13 cellular contexts compared by ENCODE assay signal in genomic region chr14:73764406-73764805, GRCh38. TPM values are rescaled to one million over a fixed set of nuclear protein-coding genes. Genes with fewer than 3 reads are reported as not detected.
DNase-seq lines count a peak whose midpoint lies in the region; ATAC-seq and TF ChIP-seq lines count a peak whose summit lies in the region.
"Had no signal": no experiment of that assay in that cellular context is flagged by ENCODE, and none has a peak within 500 bp of the region (broad histone marks: within the 10 kb centered on the region; RNA-seq: fewer than 3 reads in every experiment).

No MANE protein-coding gene starts in this region.

- H3K4me1 ChIP-seq in BLaER1 = peaks cover 92% of the 10 kb centered on the region
- peaks cover 78% of the 10 kb centered on the region for H3K4me1 ChIP-seq in OCI-LY1 (ENCODE audit: insufficient read depth, low read length, severe bottlenecking)
- peaks cover 45 to 92% (median 67%) of the 10 kb centered on the region in 3 donors for H3K4me1 ChIP-seq in esophagus squamous epithelium
- peaks cover 65% of the 10 kb centered on the region for H3K4me1 ChIP-seq in parathyroid adenoma
- H3K4me1 ChIP-seq in osteoblast (ENCODE audit: insufficient read depth, low read length) = peaks cover 16% of the 10 kb centered on the region

- ATAC-seq in GM21717 (IDR thresholded peaks at IDR 0.05; ENCODE audit: unreplicated experiment) (no peak), GM18873 (IDR thresholded peaks at IDR 0.05; ENCODE audit: low FRiP score, unreplicated experiment) (no peak)
- ATAC-seq: SK-N-SH treated with all-trans-retinoic acid at 6 μM for 48 hours had no signal

- no peaks in the 10 kb centered on the region for H3K9me2 ChIP-seq in OCI-LY1 (ENCODE audit: low read depth, low read length)

- no peak overlapping the region for H3K4me3 ChIP-seq in BLaER1
- no peak overlapping the region for H3K4me3 ChIP-seq in OCI-LY1 (ENCODE audit: low read depth, low read length, poor library complexity, severe bottlenecking)
- no peak overlapping the region for H3K4me3 ChIP-seq in esophagus squamous epithelium
- no peak overlapping the region for H3K4me3 ChIP-seq in parathyroid adenoma (ENCODE audit: low read depth, low read length)
- no peak overlapping the region for H3K4me3 ChIP-seq in osteoblast (ENCODE audit: insufficient read depth, low read length)
- H3K4me3 ChIP-seq: MG63, smooth muscle cell had no signal

- H3K27me3 ChIP-seq in BLaER1 (no peaks in the 10 kb centered on the region), OCI-LY1 (ENCODE audit: insufficient read depth, low read length) (no peaks in the 10 kb centered on the region), esophagus squamous epithelium (no peaks in the 10 kb centered on the region), parathyroid adenoma (ENCODE audit: control insufficient read depth, insufficient read depth, low read length) (no peaks in the 10 kb centered on the region), osteoblast (ENCODE audit: insufficient read depth, low read length) (no peaks in the 10 kb centered on the region)
- H3K27me3 ChIP-seq: MG63 had no signal

- H3K4me2 ChIP-seq in BLaER1 (peak overlapping the region; percentile 99), OCI-LY1 (ENCODE audit: low read length) (no peak overlapping the region), parathyroid adenoma (ENCODE audit: low read length) (no peak overlapping the region), osteoblast (ENCODE audit: insufficient read depth, low read length) (no peak overlapping the region)
- H3K4me2 ChIP-seq: smooth muscle cell had no signal

- no peaks in the 10 kb centered on the region for H3F3A ChIP-seq in OCI-LY1 (ENCODE audit: insufficient read depth, low read length)

- H3K9me3 ChIP-seq in BLaER1 = no peaks in the 10 kb centered on the region
- H3K9me3 ChIP-seq in OCI-LY1 (ENCODE audit: low read length) = no peaks in the 10 kb centered on the region
- H3K9me3 ChIP-seq in esophagus squamous epithelium = no peaks in the 10 kb centered on the region
- H3K9me3 ChIP-seq in parathyroid adenoma (ENCODE audit: control insufficient read depth, low read length) = no peaks in the 10 kb centered on the region
- H3K9me3 ChIP-seq in osteoblast (ENCODE audit: low read depth, low read length) = no peaks in the 10 kb centered on the region
- H3K9me3 ChIP-seq: MG63 had no signal

- TF ChIP-seq CTCF in OCI-LY1 (IDR thresholded peaks at IDR 0.05; ENCODE audit: low read length) (no peak), esophagus squamous epithelium (IDR thresholded peaks at IDR 0.05) (no peak), parathyroid adenoma (IDR thresholded peaks at IDR 0.05) (no peak), osteoblast (IDR thresholded peaks at IDR 0.05; ENCODE audit: extremely low read depth, low read depth, low read length) (no peak)

- H3K9ac ChIP-seq in BLaER1 = no peak overlapping the region; the same call in 1 of the 2 replicates
- H3K9ac ChIP-seq in OCI-LY1 (ENCODE audit: low read length) = no peak overlapping the region
- no peak overlapping the region for H3K9ac ChIP-seq in parathyroid adenoma

- no peak for TF ChIP-seq POLR2A in esophagus squamous epithelium (IDR thresholded peaks at IDR 0.05)

- intact Hi-C loops in esophagus squamous epithelium (cut with DNase I) = no loop called here

- 0 out of 2 replicates have a peak, but pooled peaks cover 11% of the 10 kb centered on the region for H3K36me3 ChIP-seq in BLaER1
- H3K36me3 ChIP-seq in OCI-LY1 (ENCODE audit: insufficient read depth, low read length) = no peaks in the 10 kb centered on the region
- no peaks in the 10 kb centered on the region for H3K36me3 ChIP-seq in esophagus squamous epithelium
- no peaks in the 10 kb centered on the region for H3K36me3 ChIP-seq in parathyroid adenoma (ENCODE audit: control insufficient read depth, insufficient read depth, low read length)
- no peaks in the 10 kb centered on the region for H3K36me3 ChIP-seq in osteoblast (ENCODE audit: insufficient read depth, low read length)
- H3K36me3 ChIP-seq: MG63 had no signal

- 50 to 60% methylated on average over 4 of the region's 4 CpGs for WGBS in esophagus squamous epithelium, 2 donors

- H2AFZ ChIP-seq in OCI-LY1 (ENCODE audit: low read length) (no peak overlapping the region), parathyroid adenoma (no peak overlapping the region), osteoblast (ENCODE audit: low read length) (no peak overlapping the region)

- H3K79me2 ChIP-seq in OCI-LY1 (ENCODE audit: insufficient read depth, low read length) (peaks cover 22% of the 10 kb centered on the region), parathyroid adenoma (peaks cover 80% of the 10 kb centered on the region), osteoblast (ENCODE audit: insufficient read depth, low read length) (peaks cover 78% of the 10 kb centered on the region)

- H3K27ac ChIP-seq in BLaER1 (peak overlapping the region; percentile 98), OCI-LY1 (ENCODE audit: low read depth, low read length, poor library complexity, severe bottlenecking) (peak overlapping the region; percentile 93), esophagus squamous epithelium (peak overlapping the region; percentile 79 to 100 (median 89)), parathyroid adenoma (peak overlapping the region; percentile 52), osteoblast (ENCODE audit: low read depth, low read length) (no peak overlapping the region)

- H4K20me1 ChIP-seq in BLaER1 = peaks cover 97% of the 10 kb centered on the region
- H4K20me1 ChIP-seq in OCI-LY1 (ENCODE audit: insufficient read depth, low read length) = no peaks in the 10 kb centered on the region
- peaks cover 36% of the 10 kb centered on the region for H4K20me1 ChIP-seq in osteoblast (ENCODE audit: insufficient read depth, low read length)

- DNase-seq in esophagus squamous epithelium (lab: John Stamatoyannopoulos, UW) (no peak), occipital lobe (lab: John Stamatoyannopoulos, UW) (no peak), osteoblast (ENCODE audit: insufficient read length, low spot score, missing footprints) (no peak)
- DNase-seq: MG63; NCI-H524 treated with DMSO at 0.1 percent for 48 hours; stimulated activated CD8-positive, alpha-beta memory T cell treated with anti-CD3 and anti-CD28 coated beads, Interleukin-4, amount 100 ng/mL, for 48 hours had no signal

RNA-seq across cellular contexts. Expression of gene PNMA1, which starts 50.2 kb away (rescaled TPM):
- total RNA-seq in esophagus squamous epithelium = 10 to 100 TPM in 1 of 4 donors, 1 to 10 TPM in 3; 4.2 to 13.9 (median 7.2) TPM
- total RNA-seq in occipital lobe = 76.1 TPM
- 40.1 and 40.2 TPM in 2 replicates for total RNA-seq in osteoblast
